11 cellular contexts compared by ENCODE assay signal in the genomic region with DNA sequence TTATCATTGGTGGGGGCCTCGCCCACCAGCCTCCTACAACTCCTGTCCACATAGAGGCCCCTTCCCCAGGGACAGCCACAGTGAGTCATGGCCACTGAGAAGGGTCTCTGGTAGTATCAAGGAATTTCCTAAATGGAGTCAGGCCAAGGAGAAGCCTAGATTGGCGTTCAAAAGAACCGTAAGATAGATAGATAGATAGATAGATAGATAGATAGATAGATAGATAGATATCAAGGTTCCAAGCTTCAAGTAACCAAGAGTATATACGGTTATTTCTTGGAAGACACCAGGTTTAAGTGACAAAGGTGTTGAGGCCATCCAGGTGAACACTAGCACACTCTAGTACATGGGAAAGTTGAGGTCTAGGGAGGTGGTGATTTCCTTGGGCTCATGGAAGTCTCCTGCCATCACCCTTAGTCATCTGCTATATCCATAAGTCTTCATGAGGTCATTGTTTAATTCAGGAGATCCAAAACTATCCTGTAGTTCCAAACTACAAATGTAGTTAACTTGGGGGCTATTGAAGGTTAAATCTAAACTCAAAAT.
DNase-seq lines count a peak whose midpoint lies in the region; ATAC-seq, FAIRE-seq and TF ChIP-seq lines count a peak whose summit lies in the region.
"Had no signal": no experiment of that assay in that cellular context is flagged by ENCODE, and none has a peak within 500 bp of the region (broad histone marks: within the 10 kb centered on the region; RNA-seq: fewer than 3 reads in every experiment).

No MANE protein-coding gene starts in this region.

- H3K27me3 ChIP-seq in PC-9 (ENCODE audit: insufficient read depth, low read depth) (no peaks in the 10 kb centered on the region), endothelial cell of umbilical vein (ENCODE audit: control insufficient read depth in 2 of 2, insufficient read depth in 2 of 2, low read length in 2 of 2) (no peaks in the 10 kb centered on the region), thoracic aorta (replicated peaks; ENCODE audit: insufficient read depth) (no peaks in the 10 kb centered on the region)

- DNase-seq in PC-9: peak in 1 of 2 experiments; percentile 78
- no peak for DNase-seq in endothelial cell of umbilical vein (ENCODE audit: low read depth, low spot score)
- DNase-seq in thoracic aorta (ENCODE audit: low spot score): no peak
- no peak for DNase-seq in head of caudate nucleus
- no peak for DNase-seq in NOMO-1 treated with dmso at 0.1 percent for 144 hours (lab: John Stamatoyannopoulos, UW; ENCODE audit: unreplicated experiment)
- no peak for DNase-seq in urothelium cell line (ENCODE audit: low spot score)
- DNase-seq: activated T-cell treated with anti-CD3 and anti-CD28 coated beads for 4 hours; NCI-H1436 treated with DMSO at 0.1 percent for 48 hours; NK-92 treated with Interleukin-12 subunit alpha and Interleukin-12 subunit beta, amount 100 ng/mL, for 24 hours had no signal

- CTCF ChIA-PET in PC-9 (lab: Charles Lee): interaction anchor here (0.6 kb wide), 1 partner anchor 15 kb away, joined by 8 read pairs; no protein-coding TSS in a partner anchor
- CTCF ChIA-PET in endothelial cell of umbilical vein (lab: Charles Lee): interaction anchor here (0.8 to 2.1 kb wide), 10 partner anchors 10 to 129 kb away, joined by 3 to 10 read pairs (median 4); no protein-coding TSS in a partner anchor

- no peak for FAIRE-seq in endothelial cell of umbilical vein (lab: Jason Lieb, UNC)
- FAIRE-seq in urothelium cell line (lab: Jason Lieb, UNC): no peak

- H2AFZ ChIP-seq in PC-9: 0 out of 2 replicates have a peak overlapping the region, but pooled peaks have one; percentile 31
- no peak overlapping the region for H2AFZ ChIP-seq in endothelial cell of umbilical vein (ENCODE audit: low read depth, low read length)

- WGBS in mesodermal cell (ENCODE audit: insufficient coverage in 2 of 2), 2 experiments: 97 to 100% methylated on average over 3 of the region's 4 CpGs

- BruUV-seq in PC-9 (replicated peaks; lab: Mats Ljungman, UMichigan): TSS peak; percentile 82
- BruUV-seq in endothelial cell of umbilical vein (replicated peaks; lab: Mats Ljungman, UMichigan): TSS peak; percentile 92

- ATAC-seq in thoracic aorta (ENCODE audit: insufficient number of reproducible peaks, low FRiP score, low read depth): peak; percentile 44
- no peak for ATAC-seq in HG03159 (IDR thresholded peaks at IDR 0.05; ENCODE audit: unreplicated experiment)

- no peaks in the 10 kb centered on the region for H3K9me1 ChIP-seq in endothelial cell of umbilical vein (replicated peaks; ENCODE audit: control insufficient read depth, extremely low read depth, insufficient read depth, low read length)

- dilution Hi-C loops in endothelial cell of umbilical vein (cut with MboI; ENCODE audit: extremely low pct_ligation_motif_present, low sequenced_read_pairs): no loop called here

- peak overlapping the region; percentile 19 for H3K9ac ChIP-seq in endothelial cell of umbilical vein (replicated peaks; ENCODE audit: extremely low read depth, insufficient read depth, low read length)

- H3K9me3 ChIP-seq in PC-9 (ENCODE audit: insufficient read depth, low read depth) (no peaks in the 10 kb centered on the region), endothelial cell of umbilical vein (replicated peaks; ENCODE audit: control insufficient read depth, insufficient read depth, low read length) (no peaks in the 10 kb centered on the region), mesodermal cell (ENCODE audit: control insufficient read depth, low read length) (no peaks in the 10 kb centered on the region), thoracic aorta (no peaks in the 10 kb centered on the region)

- H3K79me2 ChIP-seq in PC-9 (ENCODE audit: low read depth) (no peaks in the 10 kb centered on the region), endothelial cell of umbilical vein (ENCODE audit: control insufficient read depth, insufficient read depth, low read length) (no peaks in the 10 kb centered on the region)

- TF ChIP-seq POLR2A in endothelial cell of umbilical vein (IDR thresholded peaks at IDR 0.05; ENCODE audit: low read depth, low read length): no peak

- H3K9me2 ChIP-seq in PC-9 (ENCODE audit: insufficient read depth): no peaks in the 10 kb centered on the region

- H3K4me2 ChIP-seq in PC-9 (peak overlapping the region; percentile 63), endothelial cell of umbilical vein (ENCODE audit: insufficient read depth, low read length) (peak overlapping the region; percentile 23)

- H3K4me3 ChIP-seq in PC-9 (no peak overlapping the region), endothelial cell of umbilical vein (replicated peaks in 1 of 3; ENCODE audit: insufficient read depth in 1 of 3, low read depth in 1 of 3, low read length in 3 of 3) (no peak overlapping the region), mesodermal cell (ENCODE audit: extremely low read depth, insufficient read depth, low read length, poor library complexity, severe bottlenecking) (no peak overlapping the region), thoracic aorta (no peak overlapping the region)

- no peaks in the 10 kb centered on the region for H3K36me3 ChIP-seq in PC-9 (ENCODE audit: low read depth)
- H3K36me3 ChIP-seq in endothelial cell of umbilical vein (ENCODE audit: control insufficient read depth in 2 of 2, extremely low read depth in 1 of 2, insufficient read depth in 2 of 2, low read length in 2 of 2): no peaks in the 10 kb centered on the region
- H3K36me3 ChIP-seq in mesodermal cell (ENCODE audit: control insufficient read depth, insufficient read depth, low read length): no peaks in the 10 kb centered on the region
- peaks cover 11% of the 10 kb centered on the region for H3K36me3 ChIP-seq in thoracic aorta

- no peaks in the 10 kb centered on the region for H4K20me1 ChIP-seq in PC-9 (ENCODE audit: insufficient read depth)
- H4K20me1 ChIP-seq in endothelial cell of umbilical vein (replicated peaks; ENCODE audit: control insufficient read depth, extremely low read depth, insufficient read depth, low read length): no peaks in the 10 kb centered on the region

- H3F3A ChIP-seq in PC-9 (ENCODE audit: insufficient read depth, low read depth): peaks cover 23% of the 10 kb centered on the region

- peaks cover 60% of the 10 kb centered on the region for H3K4me1 ChIP-seq in PC-9 (replicated peaks; ENCODE audit: insufficient read depth)
- peaks cover 51% of the 10 kb centered on the region for H3K4me1 ChIP-seq in endothelial cell of umbilical vein (ENCODE audit: control insufficient read depth, extremely low read depth, insufficient read depth, low read length)
- H3K4me1 ChIP-seq in mesodermal cell (ENCODE audit: control insufficient read depth, insufficient read depth, low read length, poor library complexity, severe bottlenecking): peaks cover 82% of the 10 kb centered on the region
- H3K4me1 ChIP-seq in thoracic aorta (ENCODE audit: control insufficient read depth in 1 of 2, low read depth in 2 of 2): peaks cover 37 to 87% of the 10 kb centered on the region in 2 donors

- intact Hi-C loops in PC-9 (cut with micrococcal nuclease; ENCODE audit: unreplicated experiment): loop anchor here (1.0 to 5.0 kb wide), 2 partner anchors 12 to 121 kb away; no protein-coding TSS in a partner anchor
- intact Hi-C loops in endothelial cell of umbilical vein (cut with micrococcal nuclease): loop anchor here (1.0 kb wide), 1 partner anchor 27 kb away; no protein-coding TSS in a partner anchor
- intact Hi-C loops in head of caudate nucleus (cut with DNase I): no loop called here

- no peak for TF ChIP-seq CTCF in PC-9 (conservative IDR thresholded peaks at IDR 0.05)
- no peak for TF ChIP-seq CTCF in endothelial cell of umbilical vein (IDR thresholded peaks at IDR 0.05; ENCODE audit: extremely low read depth in 1 of 2, insufficient read depth in 1 of 2, low read depth in 1 of 2, low read length in 2 of 2)
- TF ChIP-seq CTCF in thoracic aorta (IDR thresholded peaks at IDR 0.05): no peak

- H3K27ac ChIP-seq in PC-9 (peak overlapping the region; percentile 93), endothelial cell of umbilical vein (ENCODE audit: insufficient read depth, low read depth, low read length) (peak overlapping the region; percentile 92), mesodermal cell (ENCODE audit: low read depth, low read length, severe bottlenecking) (peak overlapping the region; percentile 98), thoracic aorta (peak overlapping the region; percentile 94 to 96)

- POLR2A ChIA-PET in PC-9 (lab: Charles Lee; ENCODE audit: unreplicated experiment): interaction anchor here (0.6 kb wide), 1 partner anchor 21 kb away, joined by 6 read pairs; no protein-coding TSS in a partner anchor
- POLR2A ChIA-PET in endothelial cell of umbilical vein (lab: Charles Lee): interaction anchor here (1.0 kb wide), 1 partner anchor 15 kb away, joined by 5 read pairs; no protein-coding TSS in a partner anchor

TF ChIP-seq in endothelial cell of umbilical vein, 7 proteins besides CTCF, POLR2A, EP300 and RAD21:
- TF ChIP-seq FOS (IDR thresholded peaks at IDR 0.05; ENCODE audit: borderline replicate concordance, insufficient read depth, low read length): no peak
- TF ChIP-seq GATA2 (IDR thresholded peaks at IDR 0.05; ENCODE audit: insufficient read depth, insufficient read length, low read depth, low read length): peak; percentile 19
- TF ChIP-seq, protein P1, sequence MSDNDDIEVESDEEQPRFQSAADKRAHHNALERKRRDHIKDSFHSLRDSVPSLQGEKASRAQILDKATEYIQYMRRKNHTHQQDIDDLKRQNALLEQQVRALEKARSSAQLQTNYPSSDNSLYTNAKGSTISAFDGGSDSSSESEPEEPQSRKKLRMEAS (IDR thresholded peaks at IDR 0.05; ENCODE audit: insufficient read depth, insufficient read length): no peak
- TF ChIP-seq POLR2AphosphoS5 (IDR thresholded peaks at IDR 0.05; ENCODE audit: insufficient read depth, low read depth, low read length): no peak
